Comparison of ENCODE assay signal across 1 cellular context in the genomic region with DNA sequence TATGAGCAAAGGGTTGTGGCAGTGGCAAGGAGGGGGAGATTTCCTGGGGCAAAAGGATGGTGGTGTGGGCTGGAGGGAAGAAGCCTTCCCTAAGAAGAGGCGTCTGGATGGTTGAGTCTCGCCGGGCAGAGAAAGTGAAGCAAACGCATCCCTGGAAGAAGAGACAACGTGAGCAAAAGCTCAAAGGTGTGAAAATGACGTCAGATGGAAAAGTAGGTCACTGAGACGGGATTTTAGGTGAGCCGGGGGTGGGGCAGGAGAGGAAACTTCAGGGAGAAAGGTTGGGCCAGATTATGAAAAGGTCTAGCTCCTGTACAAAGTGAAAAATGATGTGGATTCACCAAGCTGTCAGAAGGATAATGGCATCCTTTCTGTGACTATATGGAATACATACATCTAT.
TF ChIP-seq lines count a peak whose summit lies in the region.

No MANE protein-coding gene starts in this region.

TF ChIP-seq in H1, 55 proteins besides CTCF, POLR2A, EP300 and RAD21 (continued from another document):
- TF ChIP-seq, protein P1, sequence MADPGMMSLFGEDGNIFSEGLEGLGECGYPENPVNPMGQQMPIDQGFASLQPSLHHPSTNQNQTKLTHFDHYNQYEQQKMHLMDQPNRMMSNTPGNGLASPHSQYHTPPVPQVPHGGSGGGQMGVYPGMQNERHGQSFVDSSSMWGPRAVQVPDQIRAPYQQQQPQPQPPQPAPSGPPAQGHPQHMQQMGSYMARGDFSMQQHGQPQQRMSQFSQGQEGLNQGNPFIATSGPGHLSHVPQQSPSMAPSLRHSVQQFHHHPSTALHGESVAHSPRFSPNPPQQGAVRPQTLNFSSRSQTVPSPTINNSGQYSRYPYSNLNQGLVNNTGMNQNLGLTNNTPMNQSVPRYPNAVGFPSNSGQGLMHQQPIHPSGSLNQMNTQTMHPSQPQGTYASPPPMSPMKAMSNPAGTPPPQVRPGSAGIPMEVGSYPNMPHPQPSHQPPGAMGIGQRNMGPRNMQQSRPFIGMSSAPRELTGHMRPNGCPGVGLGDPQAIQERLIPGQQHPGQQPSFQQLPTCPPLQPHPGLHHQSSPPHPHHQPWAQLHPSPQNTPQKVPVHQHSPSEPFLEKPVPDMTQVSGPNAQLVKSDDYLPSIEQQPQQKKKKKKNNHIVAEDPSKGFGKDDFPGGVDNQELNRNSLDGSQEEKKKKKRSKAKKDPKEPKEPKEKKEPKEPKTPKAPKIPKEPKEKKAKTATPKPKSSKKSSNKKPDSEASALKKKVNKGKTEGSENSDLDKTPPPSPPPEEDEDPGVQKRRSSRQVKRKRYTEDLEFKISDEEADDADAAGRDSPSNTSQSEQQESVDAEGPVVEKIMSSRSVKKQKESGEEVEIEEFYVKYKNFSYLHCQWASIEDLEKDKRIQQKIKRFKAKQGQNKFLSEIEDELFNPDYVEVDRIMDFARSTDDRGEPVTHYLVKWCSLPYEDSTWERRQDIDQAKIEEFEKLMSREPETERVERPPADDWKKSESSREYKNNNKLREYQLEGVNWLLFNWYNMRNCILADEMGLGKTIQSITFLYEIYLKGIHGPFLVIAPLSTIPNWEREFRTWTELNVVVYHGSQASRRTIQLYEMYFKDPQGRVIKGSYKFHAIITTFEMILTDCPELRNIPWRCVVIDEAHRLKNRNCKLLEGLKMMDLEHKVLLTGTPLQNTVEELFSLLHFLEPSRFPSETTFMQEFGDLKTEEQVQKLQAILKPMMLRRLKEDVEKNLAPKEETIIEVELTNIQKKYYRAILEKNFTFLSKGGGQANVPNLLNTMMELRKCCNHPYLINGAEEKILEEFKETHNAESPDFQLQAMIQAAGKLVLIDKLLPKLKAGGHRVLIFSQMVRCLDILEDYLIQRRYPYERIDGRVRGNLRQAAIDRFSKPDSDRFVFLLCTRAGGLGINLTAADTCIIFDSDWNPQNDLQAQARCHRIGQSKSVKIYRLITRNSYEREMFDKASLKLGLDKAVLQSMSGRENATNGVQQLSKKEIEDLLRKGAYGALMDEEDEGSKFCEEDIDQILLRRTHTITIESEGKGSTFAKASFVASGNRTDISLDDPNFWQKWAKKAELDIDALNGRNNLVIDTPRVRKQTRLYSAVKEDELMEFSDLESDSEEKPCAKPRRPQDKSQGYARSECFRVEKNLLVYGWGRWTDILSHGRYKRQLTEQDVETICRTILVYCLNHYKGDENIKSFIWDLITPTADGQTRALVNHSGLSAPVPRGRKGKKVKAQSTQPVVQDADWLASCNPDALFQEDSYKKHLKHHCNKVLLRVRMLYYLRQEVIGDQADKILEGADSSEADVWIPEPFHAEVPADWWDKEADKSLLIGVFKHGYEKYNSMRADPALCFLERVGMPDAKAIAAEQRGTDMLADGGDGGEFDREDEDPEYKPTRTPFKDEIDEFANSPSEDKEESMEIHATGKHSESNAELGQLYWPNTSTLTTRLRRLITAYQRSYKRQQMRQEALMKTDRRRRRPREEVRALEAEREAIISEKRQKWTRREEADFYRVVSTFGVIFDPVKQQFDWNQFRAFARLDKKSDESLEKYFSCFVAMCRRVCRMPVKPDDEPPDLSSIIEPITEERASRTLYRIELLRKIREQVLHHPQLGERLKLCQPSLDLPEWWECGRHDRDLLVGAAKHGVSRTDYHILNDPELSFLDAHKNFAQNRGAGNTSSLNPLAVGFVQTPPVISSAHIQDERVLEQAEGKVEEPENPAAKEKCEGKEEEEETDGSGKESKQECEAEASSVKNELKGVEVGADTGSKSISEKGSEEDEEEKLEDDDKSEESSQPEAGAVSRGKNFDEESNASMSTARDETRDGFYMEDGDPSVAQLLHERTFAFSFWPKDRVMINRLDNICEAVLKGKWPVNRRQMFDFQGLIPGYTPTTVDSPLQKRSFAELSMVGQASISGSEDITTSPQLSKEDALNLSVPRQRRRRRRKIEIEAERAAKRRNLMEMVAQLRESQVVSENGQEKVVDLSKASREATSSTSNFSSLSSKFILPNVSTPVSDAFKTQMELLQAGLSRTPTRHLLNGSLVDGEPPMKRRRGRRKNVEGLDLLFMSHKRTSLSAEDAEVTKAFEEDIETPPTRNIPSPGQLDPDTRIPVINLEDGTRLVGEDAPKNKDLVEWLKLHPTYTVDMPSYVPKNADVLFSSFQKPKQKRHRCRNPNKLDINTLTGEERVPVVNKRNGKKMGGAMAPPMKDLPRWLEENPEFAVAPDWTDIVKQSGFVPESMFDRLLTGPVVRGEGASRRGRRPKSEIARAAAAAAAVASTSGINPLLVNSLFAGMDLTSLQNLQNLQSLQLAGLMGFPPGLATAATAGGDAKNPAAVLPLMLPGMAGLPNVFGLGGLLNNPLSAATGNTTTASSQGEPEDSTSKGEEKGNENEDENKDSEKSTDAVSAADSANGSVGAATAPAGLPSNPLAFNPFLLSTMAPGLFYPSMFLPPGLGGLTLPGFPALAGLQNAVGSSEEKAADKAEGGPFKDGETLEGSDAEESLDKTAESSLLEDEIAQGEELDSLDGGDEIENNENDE (IDR thresholded peaks at IDR 0.05; ENCODE audit: insufficient replicate concordance, low read length) = no peak
- TF ChIP-seq SUZ12 (IDR thresholded peaks at IDR 0.05; ENCODE audit: low read length) (no peak), KDM1A (IDR thresholded peaks at IDR 0.05; ENCODE audit: borderline replicate concordance, low read length) (no peak), RXRA (IDR thresholded peaks at IDR 0.05; ENCODE audit: insufficient read depth, low read depth, low read length) (no peak), GABPA (IDR thresholded peaks at IDR 0.05; ENCODE audit: borderline replicate concordance, insufficient read depth, low read length) (no peak), CHD1 (IDR thresholded peaks at IDR 0.05; ENCODE audit: low read depth, low read length) (no peak), CREB1 (IDR thresholded peaks at IDR 0.05) (no peak), PHF8 (conservative IDR thresholded peaks at IDR 0.05; ENCODE audit: low read depth, low read length) (no peak), RFX5 (IDR thresholded peaks at IDR 0.05; ENCODE audit: borderline replicate concordance, low read depth, low read length) (no peak), RBBP5 (IDR thresholded peaks at IDR 0.05; ENCODE audit: borderline replicate concordance, low read depth, low read length) (no peak), TAF7 (optimal IDR thresholded peaks at IDR 0.05; ENCODE audit: borderline replicate concordance, low read depth, low read length) (no peak), CTBP2 (IDR thresholded peaks at IDR 0.05; ENCODE audit: borderline replicate concordance, insufficient read depth, insufficient read length, low read length) (no peak), BACH1 (IDR thresholded peaks at IDR 0.05; ENCODE audit: low read length) (no peak), SIRT6 (IDR thresholded peaks at IDR 0.05; ENCODE audit: low read length) (no peak), SIX5 (IDR thresholded peaks at IDR 0.05; ENCODE audit: low read depth, low read length) (no peak), NRF1 (IDR thresholded peaks at IDR 0.05; ENCODE audit: low read depth, low read length) (no peak), SP2 (IDR thresholded peaks at IDR 0.05; ENCODE audit: low read length) (no peak)
- TF ChIP-seq, protein P2, sequence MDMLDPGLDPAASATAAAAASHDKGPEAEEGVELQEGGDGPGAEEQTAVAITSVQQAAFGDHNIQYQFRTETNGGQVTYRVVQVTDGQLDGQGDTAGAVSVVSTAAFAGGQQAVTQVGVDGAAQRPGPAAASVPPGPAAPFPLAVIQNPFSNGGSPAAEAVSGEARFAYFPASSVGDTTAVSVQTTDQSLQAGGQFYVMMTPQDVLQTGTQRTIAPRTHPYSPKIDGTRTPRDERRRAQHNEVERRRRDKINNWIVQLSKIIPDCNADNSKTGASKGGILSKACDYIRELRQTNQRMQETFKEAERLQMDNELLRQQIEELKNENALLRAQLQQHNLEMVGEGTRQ (IDR thresholded peaks at IDR 0.05; ENCODE audit: low read length) = no peak
